8 cellular contexts compared by ENCODE assay signal in genomic region chr5:135551593-135552447, GRCh38. TPM values are rescaled to one million over a fixed set of nuclear protein-coding genes. Genes with fewer than 3 reads are reported as not detected.
A peak's percentile ranks its signal among the peaks of the same experiment; 100 is the strongest.
DNase-seq lines count a peak whose midpoint lies in the region; ATAC-seq and TF ChIP-seq lines count a peak whose summit lies in the region.

No MANE protein-coding gene starts in this region.

- TF ChIP-seq CTCF in cardiac muscle cell (IDR thresholded peaks at IDR 0.05; ENCODE audit: low read depth, low read length) = peak; percentile 83

- peak; percentile 86 for ATAC-seq in GM19372 (IDR thresholded peaks at IDR 0.05; ENCODE audit: low read depth, unreplicated experiment)
- no peak for ATAC-seq in GM18505 (IDR thresholded peaks at IDR 0.05; ENCODE audit: unreplicated experiment)

- no peaks in the 10 kb centered on the region for H3K4me1 Mint-ChIP-seq in activated naive CD8-positive, alpha-beta T cell treated with anti-CD3 and anti-CD28 coated beads for 36 hours

- H3K9me3 Mint-ChIP-seq in activated naive CD8-positive, alpha-beta T cell treated with anti-CD3 and anti-CD28 coated beads for 36 hours = no peaks in the 10 kb centered on the region

- no peak overlapping the region for H3K4me3 ChIP-seq in cardiac muscle cell

- H3K36me3 Mint-ChIP-seq in activated naive CD8-positive, alpha-beta T cell treated with anti-CD3 and anti-CD28 coated beads for 36 hours = no peaks in the 10 kb centered on the region

- H3K27ac Mint-ChIP-seq in activated naive CD8-positive, alpha-beta T cell treated with anti-CD3 and anti-CD28 coated beads for 36 hours = no peak overlapping the region

- DNase-seq in CD1c-positive myeloid dendritic cell (ENCODE audit: extremely low spot score) (peak; percentile 85), LHCN-M2 (ENCODE audit: low read depth) (peak; percentile 46), SHP77 (lab: John Stamatoyannopoulos, UW) (peak; percentile 12 to 56), cardiac muscle cell (ENCODE audit: low read depth in 1 of 2, low spot score in 1 of 2) (peak; percentile 81 to 83), putamen (ENCODE audit: low spot score) (peak; percentile 57)
- DNase-seq in activated naive CD8-positive, alpha-beta T cell treated with anti-CD3 and anti-CD28 coated beads for 36 hours = peak; percentile 57

- no peak overlapping the region for H3K4me3 Mint-ChIP-seq in activated naive CD8-positive, alpha-beta T cell treated with anti-CD3 and anti-CD28 coated beads for 36 hours

- H3K27me3 ChIP-seq in cardiac muscle cell = peaks cover 72% of the 10 kb centered on the region

- H3K4me1 ChIP-seq in cardiac muscle cell (ENCODE audit: low read depth) = no peaks in the 10 kb centered on the region

- TF ChIP-seq POLR2A in GM18505 (IDR thresholded peaks at IDR 0.05; ENCODE audit: borderline replicate concordance, extremely low read depth, insufficient read depth, insufficient read length) = no peak

- no peaks in the 10 kb centered on the region for H3K9me3 ChIP-seq in cardiac muscle cell (ENCODE audit: low read depth)

- no peaks in the 10 kb centered on the region for H3K36me3 ChIP-seq in cardiac muscle cell

- peaks cover 68% of the 10 kb centered on the region for H3K27me3 Mint-ChIP-seq in activated naive CD8-positive, alpha-beta T cell treated with anti-CD3 and anti-CD28 coated beads for 36 hours

- H3K27ac ChIP-seq in cardiac muscle cell = no peak overlapping the region

RNA-seq across cellular contexts. Expression of gene NEUROG1, which starts 16.1 kb away (rescaled TPM):
- total RNA-seq in LHCN-M2 (2014; rRNA removed) (not detected in 2 replicates), cardiac muscle cell (not detected in 2 replicates)
- polyA plus RNA-seq in LHCN-M2 (2012) = not detected
- total RNA-seq in activated naive CD8-positive, alpha-beta T cell treated with anti-CD3 and anti-CD28 coated beads for 36 hours = not detected
- not detected in 2 replicates for polyA plus RNA-seq in cardiac muscle cell

RNA-seq across cellular contexts. Expression of gene CXCL14, which starts 27.0 kb away (rescaled TPM):
- not detected in 2 replicates for total RNA-seq in LHCN-M2 (2014; rRNA removed)
- not detected for polyA plus RNA-seq in LHCN-M2 (2012)
- total RNA-seq in activated naive CD8-positive, alpha-beta T cell treated with anti-CD3 and anti-CD28 coated beads for 36 hours = not detected
- total RNA-seq in cardiac muscle cell = 0.11 and 1.2 TPM in 2 replicates
- 1.1 and 1.9 TPM in 2 replicates for polyA plus RNA-seq in cardiac muscle cell

Comparison
In these comparisons a context has a peak if more than half of its experiments do, and no peak if none do; other contexts are left out.
1. DNase-seq: peak in every context shown above with its lines; median percentile 85 in CD1c-positive myeloid dendritic cell; 82 in cardiac muscle cell; 57 in activated naive CD8-positive, alpha-beta T cell treated with anti-CD3 and anti-CD28 coated beads for 36 hours; 57 in putamen; 46 in LHCN-M2; 34 in SHP77.